ENCODE assay signal across 9 cellular contexts in the genomic region with DNA sequence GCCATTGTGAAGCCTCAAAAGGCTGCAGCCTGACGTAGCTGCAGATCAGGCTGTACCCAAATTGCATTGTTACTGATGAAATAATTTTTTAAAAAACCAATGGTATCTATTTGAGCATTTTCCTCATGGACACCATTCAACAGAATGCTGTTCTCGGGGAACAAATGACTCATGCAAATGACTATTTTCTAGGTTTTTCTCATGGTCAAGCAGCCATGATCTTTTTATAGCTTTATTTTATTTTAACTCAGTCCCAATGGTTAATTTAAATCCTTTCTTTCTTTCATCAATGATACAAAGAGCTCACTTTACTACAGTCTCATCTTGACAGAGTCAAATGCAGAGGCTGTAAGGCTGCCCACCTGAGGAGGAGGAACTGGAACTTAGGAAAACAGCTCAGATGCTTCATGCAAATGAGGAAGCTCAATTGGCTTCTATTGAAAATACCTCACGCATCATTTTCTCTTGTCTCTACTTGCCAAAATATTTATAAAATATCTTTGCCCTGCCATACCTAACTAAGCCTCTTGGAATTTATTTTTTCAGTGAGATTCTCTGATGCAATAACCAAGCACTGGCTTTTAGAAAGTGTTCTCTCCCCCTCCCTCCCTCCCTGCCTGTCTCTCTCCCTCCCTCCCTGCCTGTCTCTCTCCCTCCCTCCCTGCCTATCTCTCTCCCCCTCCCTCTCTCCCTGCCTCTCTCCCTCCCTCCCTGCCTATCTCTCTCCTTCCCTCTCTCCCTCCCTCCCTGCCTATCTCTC.
A peak's percentile ranks its signal among the peaks of the same experiment; 100 is the strongest.
DNase-seq lines count a peak whose midpoint lies in the region; ATAC-seq, FAIRE-seq and TF ChIP-seq lines count a peak whose summit lies in the region.
"Had no signal": no experiment of that assay in that cellular context is flagged by ENCODE, and none has a peak within 500 bp of the region (broad histone marks: within the 10 kb centered on the region; RNA-seq: fewer than 3 reads in every experiment).

No MANE protein-coding gene starts in this region.

- H3K27me3 ChIP-seq in ectodermal cell (ENCODE audit: control insufficient read depth, insufficient read depth, low read length, poor library complexity, severe bottlenecking) (no peaks in the 10 kb centered on the region), uterus (peaks cover 0 to 3% of the 10 kb centered on the region in 2 donors), small intestine (ENCODE audit: control insufficient read depth in 2 of 2, insufficient read depth in 2 of 2, low read length in 2 of 2) (no peaks in the 10 kb centered on the region)

- H3K4me1 ChIP-seq in ectodermal cell (ENCODE audit: control insufficient read depth, insufficient read depth, low read length), result peaks cover 7% of the 10 kb centered on the region
- no peaks in the 10 kb centered on the region for H3K4me1 ChIP-seq in uterus
- H3K4me1 ChIP-seq in small intestine (ENCODE audit: control insufficient read depth in 2 of 2, insufficient read depth in 1 of 2, low read depth in 1 of 2, low read length in 1 of 2), result peaks cover 0 to 4% of the 10 kb centered on the region in 2 donors

- FAIRE-seq in small intestine (lab: Jason Lieb, UNC), result no peak

- no peaks in the 10 kb centered on the region for H3K9me3 ChIP-seq in ectodermal cell (ENCODE audit: control insufficient read depth, low read length)
- H3K9me3 ChIP-seq in uterus, result no peaks in the 10 kb centered on the region
- no peaks in the 10 kb centered on the region for H3K9me3 ChIP-seq in small intestine (ENCODE audit: control insufficient read depth, low read depth)

- WGBS in ectodermal cell, 2 experiments, result 91 to 97% methylated on average over 3 of the region's 3 CpGs
- 68 to 89% (median 87%) methylated on average over 3 of the region's 3 CpGs for WGBS in small intestine, 3 donors

- H3K27ac ChIP-seq in ectodermal cell (ENCODE audit: insufficient read depth, low read depth, low read length, poor library complexity, severe bottlenecking) (peak overlapping the region; percentile 42), uterus (no peak overlapping the region), small intestine (ENCODE audit: low read depth in 1 of 2, low read length in 1 of 2) (peak overlapping the region in 1 of 2 donors; percentile 52)

- intact Hi-C loops in uterus (cut with DNase I; ENCODE audit: low total_unique reads), result no loop called here

- H3K36me3 ChIP-seq in ectodermal cell (ENCODE audit: control insufficient read depth, insufficient read depth, low read length) (no peaks in the 10 kb centered on the region), uterus (no peaks in the 10 kb centered on the region), small intestine (ENCODE audit: control insufficient read depth in 2 of 2, insufficient read depth in 2 of 2, low read length in 2 of 2) (no peaks in the 10 kb centered on the region)

- peak; percentile 51 for ATAC-seq in GM19455 (IDR thresholded peaks at IDR 0.05; ENCODE audit: unreplicated experiment)
- peak; percentile 58 for ATAC-seq in HG03175 (IDR thresholded peaks at IDR 0.05; ENCODE audit: unreplicated experiment)

- TF ChIP-seq CTCF in uterus (IDR thresholded peaks at IDR 0.05) (no peak), foreskin fibroblast (IDR thresholded peaks at IDR 0.05; ENCODE audit: low read depth, low read length) (no peak)

- DNase-seq in superior temporal gyrus (ENCODE audit: extremely low spot score) (peak; percentile 54), uterus (no peak), foreskin fibroblast (no peak), NCI-H1048 (lab: John Stamatoyannopoulos, UW) (no peak), small intestine (no peak)
- DNase-seq: activated effector memory CD4-positive, alpha-beta T cell treated with anti-CD3 and anti-CD28 coated beads, Interleukin-2, amount 50 U/mL, for 16 hours had no signal

- H3K4me3 ChIP-seq in ectodermal cell (ENCODE audit: insufficient read depth, low read depth, low read length), result no peak overlapping the region
- H3K4me3 ChIP-seq in uterus, result no peak overlapping the region
- no peak overlapping the region for H3K4me3 ChIP-seq in foreskin fibroblast (ENCODE audit: low read depth in 1 of 2, low read length in 2 of 2)
- H3K4me3 ChIP-seq in small intestine (ENCODE audit: low read depth in 1 of 2, low read length in 2 of 2), result no peak overlapping the region

- no peak for TF ChIP-seq POLR2A in uterus (IDR thresholded peaks at IDR 0.05)
